ENCODE assay signal across 17 cellular contexts in genomic region chr5:119339344-119339743, GRCh38. TPM values are rescaled to one million over a fixed set of nuclear protein-coding genes. Genes with fewer than 3 reads are reported as not detected.
DNase-seq lines count a peak whose midpoint lies in the region; ATAC-seq and TF ChIP-seq lines count a peak whose summit lies in the region.
"Had no signal": no experiment of that assay in that cellular context is flagged by ENCODE, and none has a peak within 500 bp of the region (broad histone marks: within the 10 kb centered on the region; RNA-seq: fewer than 3 reads in every experiment).

No MANE protein-coding gene starts in this region.

- no peaks in the 10 kb centered on the region for H3K27me3 ChIP-seq in OCI-LY1 (ENCODE audit: insufficient read depth, low read length)
- H3K27me3 ChIP-seq in thymus (ENCODE audit: control insufficient read depth, insufficient read depth): no peaks in the 10 kb centered on the region
- no peaks in the 10 kb centered on the region for H3K27me3 ChIP-seq in colonic mucosa
- H3K27me3 ChIP-seq: cardiac muscle cell, SJSA1 had no signal

- no peaks in the 10 kb centered on the region for H4K20me1 ChIP-seq in OCI-LY1 (ENCODE audit: insufficient read depth, low read length)

- peaks cover 73% of the 10 kb centered on the region for H3K36me3 Mint-ChIP-seq in activated naive CD4-positive, alpha-beta T cell treated with anti-CD3 and anti-CD28 coated beads, Interleukin-2, amount 10 ng/mL, durations not matched to agents 7 days and 5 days
- peaks cover 21% of the 10 kb centered on the region for H3K36me3 Mint-ChIP-seq in activated naive CD8-positive, alpha-beta T cell treated with anti-CD3 and anti-CD28 coated beads, Interleukin-2, amount 10 ng/mL, durations not matched to agents 7 days and 5 days

- peaks cover 100% of the 10 kb centered on the region for H3K4me1 ChIP-seq in OCI-LY1 (ENCODE audit: insufficient read depth, low read length, severe bottlenecking)
- peaks cover 83% of the 10 kb centered on the region for H3K4me1 ChIP-seq in thymus (ENCODE audit: control insufficient read depth, insufficient read depth, low read length)
- H3K4me1 ChIP-seq in colonic mucosa: no peaks in the 10 kb centered on the region

- CTCF ChIA-PET in activated naive CD4-positive, alpha-beta T cell treated with anti-CD3 and anti-CD28 coated beads, Interleukin-2, amount 10 ng/mL, durations not matched to agents 7 days and 5 days (lab: Charles Lee): interaction anchor here (0.9 to 10.1 kb wide), 6 partner anchors 14 to 72 kb away, joined by 3 to 121 read pairs (median 8); no protein-coding TSS in a partner anchor

- H3K9me2 ChIP-seq in OCI-LY1 (ENCODE audit: low read depth, low read length): no peaks in the 10 kb centered on the region

- no peaks in the 10 kb centered on the region for H3K27me3 Mint-ChIP-seq in activated naive CD4-positive, alpha-beta T cell treated with anti-CD3 and anti-CD28 coated beads, Interleukin-2, amount 10 ng/mL, durations not matched to agents 7 days and 5 days
- no peaks in the 10 kb centered on the region for H3K27me3 Mint-ChIP-seq in activated naive CD8-positive, alpha-beta T cell treated with anti-CD3 and anti-CD28 coated beads, Interleukin-2, amount 10 ng/mL, durations not matched to agents 7 days and 5 days

- H2AFZ ChIP-seq in OCI-LY1 (ENCODE audit: low read length): no peak overlapping the region

- POLR2A ChIA-PET in activated naive CD8-positive, alpha-beta T cell treated with anti-CD3 and anti-CD28 coated beads, Interleukin-2, amount 10 ng/mL, durations not matched to agents 7 days and 5 days (lab: Charles Lee): interaction anchor here (0.6 to 10.4 kb wide), 12 partner anchors 9 to 439 kb away, joined by 3 to 127 read pairs (median 11); partner anchors contain the start of genes DMXL1 and TNFAIP8

- ATAC-seq in activated naive CD8-positive, alpha-beta T cell treated with anti-CD3 and anti-CD28 coated beads, Interleukin-2, amount 10 ng/mL, durations not matched to agents 7 days and 5 days (ENCODE audit: low read depth): no peak
- ATAC-seq in GM21390 (IDR thresholded peaks at IDR 0.05; ENCODE audit: unreplicated experiment): no peak
- ATAC-seq: lower lobe of right lung had no signal

- peak overlapping the region; percentile 92 for H3K27ac Mint-ChIP-seq in activated naive CD4-positive, alpha-beta T cell treated with anti-CD3 and anti-CD28 coated beads, Interleukin-2, amount 10 ng/mL, durations not matched to agents 7 days and 5 days
- peak overlapping the region; percentile 96 for H3K27ac Mint-ChIP-seq in activated naive CD8-positive, alpha-beta T cell treated with anti-CD3 and anti-CD28 coated beads, Interleukin-2, amount 10 ng/mL, durations not matched to agents 7 days and 5 days
- H3K27ac Mint-ChIP-seq: HFFc6, nephron had no signal

- intact Hi-C loops in colonic mucosa (cut with DNase I): loop anchor here (5.0 kb wide), 1 partner anchor 352 kb away; the partner anchor contains the start of gene DTWD2

- no peaks in the 10 kb centered on the region for H3K9me3 ChIP-seq in OCI-LY1 (ENCODE audit: low read length)
- no peaks in the 10 kb centered on the region for H3K9me3 ChIP-seq in thymus (ENCODE audit: control insufficient read depth)
- H3K9me3 ChIP-seq in colonic mucosa: no peaks in the 10 kb centered on the region
- H3K9me3 ChIP-seq: lower lobe of right lung, SJSA1 had no signal

- H3K9ac ChIP-seq in OCI-LY1 (ENCODE audit: low read length): peak overlapping the region; percentile 58
- no peak overlapping the region for H3K9ac ChIP-seq in colonic mucosa (ENCODE audit: low read depth in 2 of 2, low read length in 2 of 2)

- peaks cover 32% of the 10 kb centered on the region for H3K79me2 ChIP-seq in OCI-LY1 (ENCODE audit: insufficient read depth, low read length)

- H3K9me3 Mint-ChIP-seq in activated naive CD4-positive, alpha-beta T cell treated with anti-CD3 and anti-CD28 coated beads, Interleukin-2, amount 10 ng/mL, durations not matched to agents 7 days and 5 days: no peaks in the 10 kb centered on the region
- no peaks in the 10 kb centered on the region for H3K9me3 Mint-ChIP-seq in activated naive CD8-positive, alpha-beta T cell treated with anti-CD3 and anti-CD28 coated beads, Interleukin-2, amount 10 ng/mL, durations not matched to agents 7 days and 5 days
- H3K9me3 Mint-ChIP-seq: HFFc6, nephron had no signal

- no peak for DNase-seq in activated naive CD4-positive, alpha-beta T cell treated with anti-CD3 and anti-CD28 coated beads, Interleukin-2, amount 10 ng/mL, durations not matched to agents 7 days and 5 days
- DNase-seq in activated naive CD4-positive, alpha-beta T cell treated with Interleukin-2 at 50 U/mL for 16 hours: no peak
- no peak for DNase-seq in activated naive CD8-positive, alpha-beta T cell treated with anti-CD3 and anti-CD28 coated beads, Interleukin-2, amount 10 ng/mL, durations not matched to agents 7 days and 5 days
- DNase-seq in colonic mucosa (no peak), DMS53 (lab: John Stamatoyannopoulos, UW) (no peak)
- DNase-seq: effector CD4-positive, alpha-beta T cell; head of caudate nucleus; HFFc6; lower lobe of right lung; NCI-H1048; NCI-H526 had no signal

- peak overlapping the region; percentile 72 for H3K4me2 ChIP-seq in OCI-LY1 (ENCODE audit: low read length)

- H3K4me3 Mint-ChIP-seq in activated naive CD4-positive, alpha-beta T cell treated with anti-CD3 and anti-CD28 coated beads, Interleukin-2, amount 10 ng/mL, durations not matched to agents 7 days and 5 days: peak overlapping the region; percentile 82
- H3K4me3 Mint-ChIP-seq in activated naive CD8-positive, alpha-beta T cell treated with anti-CD3 and anti-CD28 coated beads, Interleukin-2, amount 10 ng/mL, durations not matched to agents 7 days and 5 days: peak overlapping the region; percentile 83
- H3K4me3 Mint-ChIP-seq: HFFc6, nephron had no signal

- H3K27ac ChIP-seq in OCI-LY1 (ENCODE audit: low read depth, low read length, poor library complexity, severe bottlenecking) (peak overlapping the region; percentile 99), thymus (ENCODE audit: low read depth) (peak overlapping the region; percentile 74), colonic mucosa (no peak overlapping the region)
- H3K27ac ChIP-seq: cardiac muscle cell, SJSA1 had no signal

- H3K4me3 ChIP-seq in OCI-LY1 (ENCODE audit: low read depth, low read length, poor library complexity, severe bottlenecking) (no peak overlapping the region), thymus (ENCODE audit: low read length) (no peak overlapping the region), colonic mucosa (no peak overlapping the region)
- H3K4me3 ChIP-seq: cardiac muscle cell, lower lobe of right lung, SJSA1 had no signal

- WGBS in thymus: 86% methylated on average over 2 of the region's 2 CpGs

- peaks cover 15% of the 10 kb centered on the region; the same call in 1 of the 2 replicates for H3F3A ChIP-seq in OCI-LY1 (ENCODE audit: insufficient read depth, low read length)

- H3K36me3 ChIP-seq in OCI-LY1 (ENCODE audit: insufficient read depth, low read length) (peaks cover 4% of the 10 kb centered on the region; the same call in 1 of the 2 replicates), thymus (ENCODE audit: control insufficient read depth, insufficient read depth) (no peaks in the 10 kb centered on the region), colonic mucosa (no peaks in the 10 kb centered on the region)
- H3K36me3 ChIP-seq: cardiac muscle cell, lower lobe of right lung, SJSA1 had no signal

- no peak for TF ChIP-seq CTCF in OCI-LY1 (IDR thresholded peaks at IDR 0.05; ENCODE audit: low read length)
- TF ChIP-seq CTCF in colonic mucosa (IDR thresholded peaks at IDR 0.05): no peak

- peaks cover 88% of the 10 kb centered on the region for H3K4me1 Mint-ChIP-seq in activated naive CD4-positive, alpha-beta T cell treated with anti-CD3 and anti-CD28 coated beads, Interleukin-2, amount 10 ng/mL, durations not matched to agents 7 days and 5 days
- peaks cover 90% of the 10 kb centered on the region for H3K4me1 Mint-ChIP-seq in activated naive CD8-positive, alpha-beta T cell treated with anti-CD3 and anti-CD28 coated beads, Interleukin-2, amount 10 ng/mL, durations not matched to agents 7 days and 5 days

RNA-seq across cellular contexts. Expression of gene TNFAIP8, which starts 16.5 kb away (rescaled TPM):
- total RNA-seq in activated naive CD8-positive, alpha-beta T cell treated with anti-CD3 and anti-CD28 coated beads, Interleukin-2, amount 10 ng/mL, durations not matched to agents 7 days and 5 days: 100 to 1,000 TPM; 121 to 122 TPM
- 94.1 TPM for polyA plus RNA-seq in thymus
- total RNA-seq in colonic mucosa: 10 to 100 TPM; 11.0 to 12.7 TPM

Comparison
In these comparisons a context has a peak if more than half of its experiments do, and no peak if none do; other contexts are left out.
1. RNA of gene TNFAIP8, which starts 16.5 kb away (total RNA-seq): 121 to 122 TPM in activated naive CD8-positive, alpha-beta T cell treated with anti-CD3 and anti-CD28 coated beads, Interleukin-2, amount 10 ng/mL, durations not matched to agents 7 days and 5 days; 11.0 to 12.7 TPM in colonic mucosa; every median in the first group is over 4 times any median in the second.